24 cellular contexts compared by ENCODE assay signal in the genomic region with DNA sequence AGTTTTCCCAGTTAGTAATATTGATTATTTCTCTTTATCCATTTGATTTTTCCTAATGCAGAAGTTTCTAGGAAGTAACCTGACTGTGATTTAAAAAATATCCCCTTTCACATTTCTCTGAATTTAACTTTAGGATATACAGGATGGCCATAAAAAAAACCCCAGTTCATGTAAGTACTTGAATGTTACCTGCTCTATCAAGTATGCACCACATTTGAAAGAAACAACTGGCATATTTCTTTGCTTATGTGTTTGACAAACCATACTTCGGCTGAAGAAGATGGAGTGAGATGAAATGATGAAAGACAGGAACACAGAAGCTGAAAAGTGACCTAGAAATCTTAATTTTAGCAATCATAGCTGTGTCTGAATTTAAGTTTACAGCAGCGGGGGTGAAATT.
DNase-seq lines count a peak whose midpoint lies in the region; ATAC-seq, FAIRE-seq and TF ChIP-seq lines count a peak whose summit lies in the region.
"Had no signal": no experiment of that assay in that cellular context is flagged by ENCODE, and none has a peak within 500 bp of the region (broad histone marks: within the 10 kb centered on the region; RNA-seq: fewer than 3 reads in every experiment).

No MANE protein-coding gene starts in this region.

- H3K36me3 ChIP-seq in SK-N-SH (replicated peaks in 1 of 2; ENCODE audit: control insufficient read depth in 1 of 2, insufficient read depth in 2 of 2, low read length in 1 of 2) = no peaks in the 10 kb centered on the region
- H3K36me3 ChIP-seq in PC-9 (ENCODE audit: low read depth) = no peaks in the 10 kb centered on the region
- H3K36me3 ChIP-seq in keratinocyte (ENCODE audit: control insufficient read depth in 2 of 2, extremely low read depth in 1 of 2, insufficient read depth in 2 of 2, low read length in 2 of 2) = no peaks in the 10 kb centered on the region
- H3K36me3 ChIP-seq: BLaER1 had no signal

- no peaks in the 10 kb centered on the region for H3F3A ChIP-seq in SK-N-SH (replicated peaks; ENCODE audit: insufficient read depth)
- no peaks in the 10 kb centered on the region for H3F3A ChIP-seq in PC-9 (ENCODE audit: insufficient read depth, low read depth)

- H3K27me3 ChIP-seq in SK-N-SH (ENCODE audit: insufficient read depth) = no peaks in the 10 kb centered on the region
- H3K27me3 ChIP-seq in PC-9 (ENCODE audit: insufficient read depth, low read depth) = no peaks in the 10 kb centered on the region
- H3K27me3 ChIP-seq in keratinocyte (ENCODE audit: control insufficient read depth, extremely low read depth, insufficient read depth, low read length) = no peaks in the 10 kb centered on the region
- H3K27me3 ChIP-seq: BLaER1 had no signal

- TF ChIP-seq RAD21 in SK-N-SH (IDR thresholded peaks at IDR 0.05; ENCODE audit: low read length) = no peak

- dilution Hi-C loops in keratinocyte (cut with MboI; ENCODE audit: extremely low pct_ligation_motif_present, low sequenced_read_pairs) = no loop called here

- H3K4me3 ChIP-seq in SK-N-SH (ENCODE audit: low read depth in 2 of 2, low read length in 1 of 2) (no peak overlapping the region), PC-9 (no peak overlapping the region), epithelial cell of esophagus (ENCODE audit: low read length) (no peak overlapping the region), keratinocyte (ENCODE audit: control insufficient read depth in 2 of 3, extremely low read depth in 1 of 3, insufficient read depth in 2 of 3, low read depth in 1 of 3, low read length in 3 of 3) (peak overlapping the region in 1 of 3 experiments; percentile 45)
- H3K4me3 ChIP-seq: BLaER1, GM12878, GM23248 had no signal

- H4K20me1 ChIP-seq in SK-N-SH (ENCODE audit: insufficient read depth) (no peaks in the 10 kb centered on the region), PC-9 (ENCODE audit: insufficient read depth) (no peaks in the 10 kb centered on the region), keratinocyte (ENCODE audit: control insufficient read depth, extremely low read depth, insufficient read depth, low read length) (no peaks in the 10 kb centered on the region)
- H4K20me1 ChIP-seq: BLaER1 had no signal

- H3K9me3 ChIP-seq in SK-N-SH (no peaks in the 10 kb centered on the region), PC-9 (ENCODE audit: insufficient read depth, low read depth) (no peaks in the 10 kb centered on the region), keratinocyte (ENCODE audit: control insufficient read depth, low read depth, low read length) (no peaks in the 10 kb centered on the region)
- H3K9me3 ChIP-seq: BLaER1 had no signal

- no peaks in the 10 kb centered on the region for H3K4me1 ChIP-seq in SK-N-SH (ENCODE audit: control insufficient read depth in 1 of 2, insufficient read depth in 2 of 2, low read depth in 1 of 2, low read length in 1 of 2)
- H3K4me1 ChIP-seq in PC-9 (replicated peaks; ENCODE audit: insufficient read depth) = no peaks in the 10 kb centered on the region
- H3K4me1 ChIP-seq in keratinocyte (ENCODE audit: control insufficient read depth, extremely low read depth, insufficient read depth, low read length) = no peaks in the 10 kb centered on the region

- TF ChIP-seq CTCF in SK-N-SH (IDR thresholded peaks at IDR 0.05) (no peak), PC-9 (conservative IDR thresholded peaks at IDR 0.05) (no peak), epithelial cell of esophagus (IDR thresholded peaks at IDR 0.05; ENCODE audit: insufficient read depth, low read depth, low read length, missing control alignments) (no peak), keratinocyte (optimal IDR thresholded peaks at IDR 0.05 in 1 of 3, IDR thresholded peaks at IDR 0.05 in 1 of 3, conservative IDR thresholded peaks at IDR 0.05 in 1 of 3; ENCODE audit: extremely low read depth in 1 of 3, insufficient read depth in 2 of 3, low read length in 3 of 3) (no peak)

- WGBS in SK-N-SH (ENCODE audit: low lambda C conversion rate) = 71% methylated on average over 2 of the region's 2 CpGs

- peak overlapping the region; percentile 65; the same call in 1 of the 2 replicates for H2AFZ ChIP-seq in SK-N-SH (ENCODE audit: low read depth)
- peak overlapping the region; percentile 55; the same call in 1 of the 2 replicates for H2AFZ ChIP-seq in PC-9
- H2AFZ ChIP-seq in keratinocyte (ENCODE audit: control insufficient read depth, low read length) = no peak overlapping the region
- H2AFZ ChIP-seq: GM23248 had no signal

- H3K27ac ChIP-seq in SK-N-SH (ENCODE audit: low read depth in 2 of 2, low read length in 1 of 2) (no peak overlapping the region), PC-9 (no peak overlapping the region), keratinocyte (ENCODE audit: control insufficient read depth, insufficient read depth, low read length) (peak overlapping the region; percentile 3)
- H3K27ac ChIP-seq: 22Rv1, BLaER1, C4-2B, GM23248 had no signal

- no peak overlapping the region for H3K9ac ChIP-seq in SK-N-SH
- no peak overlapping the region for H3K9ac ChIP-seq in keratinocyte (ENCODE audit: control insufficient read depth, extremely low read depth, insufficient read depth, low read length)
- H3K9ac ChIP-seq: BLaER1, GM23248 had no signal

- H3K9me2 ChIP-seq in SK-N-SH (no peaks in the 10 kb centered on the region), PC-9 (ENCODE audit: insufficient read depth) (0 out of 2 replicates have a peak, but pooled peaks cover 3% of the 10 kb centered on the region)

- DNase-seq in SK-N-SH (no peak), PC-9 (no peak), epithelial cell of esophagus (ENCODE audit: low read depth) (peak; percentile 52), keratinocyte (ENCODE audit: low read depth, low spot score) (peak; percentile 9), GM19239 (ENCODE audit: insufficient read length, low spot score) (no peak), T-helper 1 cell (no peak)
- DNase-seq in activated T-cell treated with anti-CD3 and anti-CD28 coated beads, Interleukin-2, amount 50 U/mL, for 1 hour = no peak
- DNase-seq: CD4-positive, CD25-positive, alpha-beta regulatory T cell; CD8-positive, alpha-beta memory T cell; DMS 273 treated with DMSO at 0.1 percent for 48 hours; DMS79; EL; GDM1; GM23248; H7; HCEC 1CT had no signal

- CTCF ChIA-PET in SK-N-SH (lab: Yijun Ruan, JAX) (no interaction called here), PC-9 (lab: Charles Lee) (no interaction called here)

- H3K9me1 ChIP-seq in keratinocyte (ENCODE audit: control insufficient read depth, extremely low read depth, insufficient read depth, low read length) = no peaks in the 10 kb centered on the region

- POLR2A ChIA-PET in SK-N-SH (lab: Yijun Ruan, JAX) = no interaction called here
- POLR2A ChIA-PET in PC-9 (lab: Charles Lee; ENCODE audit: unreplicated experiment) = no interaction called here

- H3K79me2 ChIP-seq in SK-N-SH (ENCODE audit: insufficient read depth) (no peaks in the 10 kb centered on the region), PC-9 (ENCODE audit: low read depth) (no peaks in the 10 kb centered on the region), keratinocyte (ENCODE audit: control insufficient read depth, insufficient read depth, low read length) (no peaks in the 10 kb centered on the region)

- no TSS peak for BruUV-seq in PC-9 (replicated peaks; lab: Mats Ljungman, UMichigan)

- ATAC-seq in SK-N-SH treated with all-trans-retinoic acid at 6 μM for 48 hours = no peak
- ATAC-seq: GM12878 had no signal

- H3K4me2 ChIP-seq in SK-N-SH (no peak overlapping the region), PC-9 (no peak overlapping the region), keratinocyte (ENCODE audit: control insufficient read depth, extremely low read depth, insufficient read depth, low read depth, low read length) (no peak overlapping the region)

- intact Hi-C loops in PC-9 (cut with micrococcal nuclease; ENCODE audit: unreplicated experiment) = no loop called here

- TF ChIP-seq EP300 in SK-N-SH (IDR thresholded peaks at IDR 0.05; ENCODE audit: borderline replicate concordance in 1 of 2, low read depth in 1 of 2, low read length in 1 of 2) = no peak

- FAIRE-seq in keratinocyte (lab: Jason Lieb, UNC) (peak; percentile 84), GM19239 (lab: Jason Lieb, UNC) (no peak)
- FAIRE-seq: A204.1, D721Med, GM12878, H1 had no signal

TF ChIP-seq in SK-N-SH, 30 proteins besides CTCF, POLR2A, EP300 and RAD21 (continues in another document):
- no peak for TF ChIP-seq TCF12 (IDR thresholded peaks at IDR 0.05)
- TF ChIP-seq TEAD4 (IDR thresholded peaks at IDR 0.05; ENCODE audit: borderline replicate concordance, insufficient read depth) = no peak
- no peak for TF ChIP-seq RXRA (IDR thresholded peaks at IDR 0.05; ENCODE audit: borderline replicate concordance, low read depth)
- TF ChIP-seq FOXM1 (IDR thresholded peaks at IDR 0.05; ENCODE audit: low read depth) = no peak
- TF ChIP-seq NRF1 (IDR thresholded peaks at IDR 0.05; ENCODE audit: low read depth, low read length) = no peak
- no peak for TF ChIP-seq SMC3 (IDR thresholded peaks at IDR 0.05; ENCODE audit: low read depth, low read length)
- no peak for TF ChIP-seq MAX (IDR thresholded peaks at IDR 0.05; ENCODE audit: low read depth)

TF ChIP-seq in SK-N-SH treated with all-trans-retinoic acid at 6 μM for 48 hours, 23 proteins besides CTCF, POLR2A, EP300 and RAD21 (continues in another document):
- TF ChIP-seq ZC3H10 (CRISPR knock-in tag; IDR thresholded peaks at IDR 0.05) = no peak
- no peak for TF ChIP-seq ZNF565 (CRISPR knock-in tag; conservative IDR thresholded peaks at IDR 0.05; ENCODE audit: low read depth)
- no peak for TF ChIP-seq SNAI2 (CRISPR knock-in tag; IDR thresholded peaks at IDR 0.05)
- TF ChIP-seq, protein P1, sequence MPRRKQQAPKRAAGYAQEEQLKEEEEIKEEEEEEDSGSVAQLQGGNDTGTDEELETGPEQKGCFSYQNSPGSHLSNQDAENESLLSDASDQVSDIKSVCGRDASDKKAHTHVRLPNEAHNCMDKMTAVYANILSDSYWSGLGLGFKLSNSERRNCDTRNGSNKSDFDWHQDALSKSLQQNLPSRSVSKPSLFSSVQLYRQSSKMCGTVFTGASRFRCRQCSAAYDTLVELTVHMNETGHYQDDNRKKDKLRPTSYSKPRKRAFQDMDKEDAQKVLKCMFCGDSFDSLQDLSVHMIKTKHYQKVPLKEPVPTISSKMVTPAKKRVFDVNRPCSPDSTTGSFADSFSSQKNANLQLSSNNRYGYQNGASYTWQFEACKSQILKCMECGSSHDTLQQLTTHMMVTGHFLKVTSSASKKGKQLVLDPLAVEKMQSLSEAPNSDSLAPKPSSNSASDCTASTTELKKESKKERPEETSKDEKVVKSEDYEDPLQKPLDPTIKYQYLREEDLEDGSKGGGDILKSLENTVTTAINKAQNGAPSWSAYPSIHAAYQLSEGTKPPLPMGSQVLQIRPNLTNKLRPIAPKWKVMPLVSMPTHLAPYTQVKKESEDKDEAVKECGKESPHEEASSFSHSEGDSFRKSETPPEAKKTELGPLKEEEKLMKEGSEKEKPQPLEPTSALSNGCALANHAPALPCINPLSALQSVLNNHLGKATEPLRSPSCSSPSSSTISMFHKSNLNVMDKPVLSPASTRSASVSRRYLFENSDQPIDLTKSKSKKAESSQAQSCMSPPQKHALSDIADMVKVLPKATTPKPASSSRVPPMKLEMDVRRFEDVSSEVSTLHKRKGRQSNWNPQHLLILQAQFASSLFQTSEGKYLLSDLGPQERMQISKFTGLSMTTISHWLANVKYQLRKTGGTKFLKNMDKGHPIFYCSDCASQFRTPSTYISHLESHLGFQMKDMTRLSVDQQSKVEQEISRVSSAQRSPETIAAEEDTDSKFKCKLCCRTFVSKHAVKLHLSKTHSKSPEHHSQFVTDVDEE (CRISPR knock-in tag; IDR thresholded peaks at IDR 0.05) = no peak
- TF ChIP-seq ESRRG (CRISPR knock-in tag; IDR thresholded peaks at IDR 0.05) = no peak

Comparison
In these comparisons a context has a peak if more than half of its experiments do, and no peak if none do; other contexts are left out.
1. DNase-seq: peak in epithelial cell of esophagus (single experiment) and keratinocyte (single experiment); none in SK-N-SH (single experiment), PC-9 (0 of 2), activated T-cell treated with anti-CD3 and anti-CD28 coated beads, Interleukin-2, amount 50 U/mL, for 1 hour (single experiment), GM19239 (single experiment) and T-helper 1 cell (0 of 5).